ENCODE assay signal across 19 cellular contexts in the genomic region with DNA sequence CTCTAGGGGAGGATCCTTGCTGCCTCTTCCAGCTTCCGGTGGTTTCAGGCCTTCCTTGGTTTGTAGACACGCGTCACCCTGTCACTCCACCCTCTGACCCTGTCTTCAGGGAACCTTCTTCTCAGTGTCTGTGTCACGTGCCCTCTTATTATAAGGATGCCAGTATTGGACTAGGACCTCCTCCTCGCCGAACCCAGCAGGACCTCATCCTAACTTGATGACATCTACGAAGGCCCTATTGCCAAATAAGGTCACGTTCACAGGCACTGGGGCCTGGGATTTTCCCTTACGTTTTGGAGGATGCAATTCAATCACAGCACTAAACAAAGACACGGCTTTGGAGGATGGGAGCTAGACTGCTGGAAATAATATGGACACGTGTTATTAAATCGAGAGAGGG.
"Had no signal": no experiment of that assay in that cellular context is flagged by ENCODE, and none has a peak within 500 bp of the region (broad histone marks: within the 10 kb centered on the region; RNA-seq: fewer than 3 reads in every experiment).

No MANE protein-coding gene starts in this region.

- H3K27me3 ChIP-seq: SJSA1 had no signal

- H3K27ac ChIP-seq: SJSA1, SK-N-MC had no signal

- H3K4me3 ChIP-seq: SJSA1, SK-N-MC had no signal

- H3K4me1 ChIP-seq: SJSA1 had no signal

- DNase-seq: KBM-7, NCI-H1092, NCI-H1105 treated with DMSO at 0.1 percent for 48 hours, NCI-H1417 treated with DMSO at 0.1 percent for 48 hours, NCI-H146, NCI-H187, NCI-H2029, NCI-H2081 treated with DMSO at 0.1 percent for 48 hours, NCI-H2171, NCI-H226, NCI-H446, NCI-H524 treated with DMSO at 0.1 percent for 48 hours, NCI-H69, NCI-H774, Right ventricle myocardium superior, RPMI8226, SIG-M5 had no signal

- H3K36me3 ChIP-seq: SJSA1 had no signal
